Comparison of ENCODE assay signal across 8 cellular contexts in the genomic region with DNA sequence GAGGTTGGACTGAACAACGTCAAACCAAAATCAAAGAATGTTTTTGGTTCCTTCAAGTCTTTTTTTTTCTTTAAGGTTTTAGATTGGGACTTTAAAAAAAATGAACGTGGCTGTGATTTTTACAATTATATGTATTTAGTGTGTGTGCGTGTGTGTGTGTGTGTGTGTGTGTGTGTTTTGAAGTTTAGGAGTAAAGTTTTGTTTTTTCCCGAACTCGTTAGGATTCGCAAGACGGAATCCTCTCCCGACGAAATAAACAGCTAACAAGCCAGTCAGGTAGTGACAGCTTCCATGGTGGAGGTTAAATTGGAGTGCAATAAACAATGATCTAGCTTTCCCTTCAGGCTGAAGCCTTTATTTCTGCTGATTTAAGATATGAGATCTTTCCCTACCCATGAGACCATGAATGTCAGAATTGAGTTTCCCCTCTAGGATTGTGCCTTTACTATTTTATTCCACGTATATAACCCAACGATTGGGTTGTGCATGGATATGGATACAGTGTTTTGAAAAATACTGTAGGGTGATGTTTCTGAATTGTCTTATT. TPM values are rescaled to one million over a fixed set of nuclear protein-coding genes. Genes with fewer than 3 reads are reported as not detected.
DNase-seq lines count a peak whose midpoint lies in the region; ATAC-seq, FAIRE-seq and TF ChIP-seq lines count a peak whose summit lies in the region.

No MANE protein-coding gene starts in this region.

- H3K9me3 ChIP-seq in iPS-20b (ENCODE audit: insufficient read depth, low read depth, low read length) = no peaks in the 10 kb centered on the region

- intact Hi-C loops in activated T-helper 2 cell treated with anti-CD3 and anti-CD28 coated beads, Interferon-gamma antibody, Interleukin-2, Interleukin-4, amounts not matched to agents 10 μg/mL and 5 μg/mL and 100 μg/mL, durations not matched to agents 14 hours and 24 hours and 36 hours (cut with micrococcal nuclease) = loop anchor here (1.0 to 10.0 kb wide), 6 partner anchors 107 to 734 kb away; a partner anchor contains a TSS

- DNase-seq in stimulated activated naive CD8-positive, alpha-beta T cell treated with anti-CD3 and anti-CD28 coated beads, Interleukin-15, Interleukin-2, amounts not matched to agents 100 U/mL and 50 U/mL, for 24 hours = no peak
- DNase-seq in activated T-helper 2 cell treated with anti-CD3 and anti-CD28 coated beads, Interferon-gamma antibody, Interleukin-2, Interleukin-4, amounts not matched to agents 10 μg/mL and 5 μg/mL and 100 μg/mL, durations not matched to agents 14 hours and 24 hours and 36 hours (ENCODE audit: low spot score) = no peak
- no peak for DNase-seq in stimulated activated naive CD8-positive, alpha-beta T cell treated with anti-CD3 and anti-CD28 coated beads, Interleukin-15, amount 100 ng/mL, for 72 hours
- DNase-seq in H4 (ENCODE audit: low spot score) (no peak), NCI-H1092 treated with DMSO at 0.1 percent for 48 hours (lab: John Stamatoyannopoulos, UW) (no peak), GM12892 (ENCODE audit: insufficient read length) (no peak)

- H3K36me3 ChIP-seq in iPS-20b (ENCODE audit: insufficient read depth, low read depth, low read length) = peaks cover 13% of the 10 kb centered on the region; the same call in 1 of the 2 replicates

- H3K27me3 Mint-ChIP-seq in stimulated activated naive CD8-positive, alpha-beta T cell treated with anti-CD3 and anti-CD28 coated beads, Interleukin-15, Interleukin-2, amounts not matched to agents 100 ng/mL and 50 ng/mL, for 24 hours = no peaks in the 10 kb centered on the region
- H3K27me3 Mint-ChIP-seq in activated T-helper 2 cell treated with anti-CD3 and anti-CD28 coated beads, Interferon-gamma antibody, Interleukin-2, Interleukin-4, amounts not matched to agents 10 μg/mL and 5 μg/mL and 100 μg/mL, durations not matched to agents 14 hours and 24 hours and 36 hours (ENCODE audit: low read depth) = no peaks in the 10 kb centered on the region
- H3K27me3 Mint-ChIP-seq in stimulated activated naive CD8-positive, alpha-beta T cell treated with anti-CD3 and anti-CD28 coated beads, Interleukin-15, amount 100 ng/mL, for 72 hours = no peaks in the 10 kb centered on the region

- no peak overlapping the region for H3K27ac ChIP-seq in iPS-20b (ENCODE audit: low read length)

- peak overlapping the region; percentile 91 for H3K9ac ChIP-seq in iPS-20b (ENCODE audit: low read depth, low read length)

- TF ChIP-seq POLR2A in GM12892 (IDR thresholded peaks at IDR 0.05; ENCODE audit: low read depth, low read length) = no peak

- peaks cover 27% of the 10 kb centered on the region for H3K4me1 ChIP-seq in iPS-20b (ENCODE audit: insufficient read depth, low read length)

- no peaks in the 10 kb centered on the region for H3K9me3 Mint-ChIP-seq in stimulated activated naive CD8-positive, alpha-beta T cell treated with anti-CD3 and anti-CD28 coated beads, Interleukin-15, Interleukin-2, amounts not matched to agents 100 ng/mL and 50 ng/mL, for 24 hours
- H3K9me3 Mint-ChIP-seq in activated T-helper 2 cell treated with anti-CD3 and anti-CD28 coated beads, Interferon-gamma antibody, Interleukin-2, Interleukin-4, amounts not matched to agents 10 μg/mL and 5 μg/mL and 100 μg/mL, durations not matched to agents 14 hours and 24 hours and 36 hours = peaks cover 6% of the 10 kb centered on the region
- H3K9me3 Mint-ChIP-seq in stimulated activated naive CD8-positive, alpha-beta T cell treated with anti-CD3 and anti-CD28 coated beads, Interleukin-15, amount 100 ng/mL, for 72 hours = peaks cover 0 to 1% of the 10 kb centered on the region in 2 donors

- ATAC-seq in stimulated activated naive CD8-positive, alpha-beta T cell treated with anti-CD3 and anti-CD28 coated beads, Interleukin-15, Interleukin-2, amounts not matched to agents 100 U/mL and 50 U/mL, for 24 hours = no peak
- no peak for ATAC-seq in stimulated activated naive CD8-positive, alpha-beta T cell treated with anti-CD3 and anti-CD28 coated beads, Interleukin-15, amount 100 ng/mL, for 72 hours

- peak overlapping the region; percentile 92 for H3K4me3 ChIP-seq in iPS-20b (ENCODE audit: low read length)

- FAIRE-seq in GM12892 (lab: Jason Lieb, UNC) = no peak

- peaks cover 15% of the 10 kb centered on the region for H3K36me3 Mint-ChIP-seq in stimulated activated naive CD8-positive, alpha-beta T cell treated with anti-CD3 and anti-CD28 coated beads, Interleukin-15, Interleukin-2, amounts not matched to agents 100 ng/mL and 50 ng/mL, for 24 hours (ENCODE audit: low read depth)
- peaks cover 22% of the 10 kb centered on the region for H3K36me3 Mint-ChIP-seq in activated T-helper 2 cell treated with anti-CD3 and anti-CD28 coated beads, Interferon-gamma antibody, Interleukin-2, Interleukin-4, amounts not matched to agents 10 μg/mL and 5 μg/mL and 100 μg/mL, durations not matched to agents 14 hours and 24 hours and 36 hours (ENCODE audit: low read depth)

- no peaks in the 10 kb centered on the region for H3K27me3 ChIP-seq in iPS-20b (ENCODE audit: insufficient read depth, low read length)

- H3K4me3 Mint-ChIP-seq in stimulated activated naive CD8-positive, alpha-beta T cell treated with anti-CD3 and anti-CD28 coated beads, Interleukin-15, Interleukin-2, amounts not matched to agents 100 ng/mL and 50 ng/mL, for 24 hours = peak overlapping the region; percentile 93
- peak overlapping the region; percentile 96 for H3K4me3 Mint-ChIP-seq in activated T-helper 2 cell treated with anti-CD3 and anti-CD28 coated beads, Interferon-gamma antibody, Interleukin-2, Interleukin-4, amounts not matched to agents 10 μg/mL and 5 μg/mL and 100 μg/mL, durations not matched to agents 14 hours and 24 hours and 36 hours (ENCODE audit: low read depth)
- peak overlapping the region; percentile 90 to 93 for H3K4me3 Mint-ChIP-seq in stimulated activated naive CD8-positive, alpha-beta T cell treated with anti-CD3 and anti-CD28 coated beads, Interleukin-15, amount 100 ng/mL, for 72 hours

- peaks cover 44% of the 10 kb centered on the region for H3K4me1 Mint-ChIP-seq in stimulated activated naive CD8-positive, alpha-beta T cell treated with anti-CD3 and anti-CD28 coated beads, Interleukin-15, Interleukin-2, amounts not matched to agents 100 ng/mL and 50 ng/mL, for 24 hours (ENCODE audit: low read depth)
- H3K4me1 Mint-ChIP-seq in activated T-helper 2 cell treated with anti-CD3 and anti-CD28 coated beads, Interferon-gamma antibody, Interleukin-2, Interleukin-4, amounts not matched to agents 10 μg/mL and 5 μg/mL and 100 μg/mL, durations not matched to agents 14 hours and 24 hours and 36 hours (ENCODE audit: low read depth) = peaks cover 33% of the 10 kb centered on the region
- peaks cover 55% of the 10 kb centered on the region for H3K4me1 Mint-ChIP-seq in stimulated activated naive CD8-positive, alpha-beta T cell treated with anti-CD3 and anti-CD28 coated beads, Interleukin-15, amount 100 ng/mL, for 72 hours

- peak overlapping the region; percentile 80 for H3K27ac Mint-ChIP-seq in stimulated activated naive CD8-positive, alpha-beta T cell treated with anti-CD3 and anti-CD28 coated beads, Interleukin-15, Interleukin-2, amounts not matched to agents 100 ng/mL and 50 ng/mL, for 24 hours
- H3K27ac Mint-ChIP-seq in activated T-helper 2 cell treated with anti-CD3 and anti-CD28 coated beads, Interferon-gamma antibody, Interleukin-2, Interleukin-4, amounts not matched to agents 10 μg/mL and 5 μg/mL and 100 μg/mL, durations not matched to agents 14 hours and 24 hours and 36 hours = peak overlapping the region; percentile 90
- H3K27ac Mint-ChIP-seq in stimulated activated naive CD8-positive, alpha-beta T cell treated with anti-CD3 and anti-CD28 coated beads, Interleukin-15, amount 100 ng/mL, for 72 hours = peak overlapping the region in 1 of 2 donors; percentile 84

RNA-seq across cellular contexts. Expression of a gene that starts 1.2 kb away (rescaled TPM):
- total RNA-seq in activated T-helper 2 cell treated with anti-CD3 and anti-CD28 coated beads, Interferon-gamma antibody, Interleukin-2, Interleukin-4, amounts not matched to agents 10 μg/mL and 5 μg/mL and 100 μg/mL, durations not matched to agents 14 hours and 24 hours and 36 hours = 10.7 and 11.4 TPM in 2 replicates
- 1.4 TPM in 2 replicates for total RNA-seq in H4 (2014; rRNA removed; shearing (Covaris generic))
- 4.9 TPM for polyA plus RNA-seq in GM12892 (2012; ENCODE audit: missing spikeins)
